ENCODE assay signal across 1 cellular context in the genomic region with DNA sequence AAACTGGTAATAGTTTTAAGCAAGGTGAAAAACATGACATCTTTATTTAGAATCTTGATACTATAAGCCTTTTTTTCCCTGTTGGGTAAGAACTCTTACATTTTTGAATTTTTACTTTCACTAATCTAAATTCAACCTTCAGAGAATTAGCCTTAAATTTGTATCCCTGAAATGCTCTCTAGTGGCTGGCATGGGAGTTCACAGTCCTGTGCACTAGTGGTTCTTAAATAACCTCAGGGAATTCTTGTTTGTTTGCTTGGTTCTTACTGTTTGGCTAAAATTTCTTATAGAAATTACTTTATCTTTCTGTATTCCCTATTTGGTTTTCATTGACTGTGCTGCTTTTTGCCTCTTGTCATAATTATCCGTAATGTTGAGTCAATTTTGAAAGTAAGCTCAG.
TF ChIP-seq lines count a peak whose summit lies in the region.

No MANE protein-coding gene starts in this region.

TF ChIP-seq in SK-N-SH treated with all-trans-retinoic acid at 6 μM for 48 hours, 23 proteins besides CTCF, POLR2A, EP300 and RAD21 (continued from another document):
- TF ChIP-seq, protein P1, sequence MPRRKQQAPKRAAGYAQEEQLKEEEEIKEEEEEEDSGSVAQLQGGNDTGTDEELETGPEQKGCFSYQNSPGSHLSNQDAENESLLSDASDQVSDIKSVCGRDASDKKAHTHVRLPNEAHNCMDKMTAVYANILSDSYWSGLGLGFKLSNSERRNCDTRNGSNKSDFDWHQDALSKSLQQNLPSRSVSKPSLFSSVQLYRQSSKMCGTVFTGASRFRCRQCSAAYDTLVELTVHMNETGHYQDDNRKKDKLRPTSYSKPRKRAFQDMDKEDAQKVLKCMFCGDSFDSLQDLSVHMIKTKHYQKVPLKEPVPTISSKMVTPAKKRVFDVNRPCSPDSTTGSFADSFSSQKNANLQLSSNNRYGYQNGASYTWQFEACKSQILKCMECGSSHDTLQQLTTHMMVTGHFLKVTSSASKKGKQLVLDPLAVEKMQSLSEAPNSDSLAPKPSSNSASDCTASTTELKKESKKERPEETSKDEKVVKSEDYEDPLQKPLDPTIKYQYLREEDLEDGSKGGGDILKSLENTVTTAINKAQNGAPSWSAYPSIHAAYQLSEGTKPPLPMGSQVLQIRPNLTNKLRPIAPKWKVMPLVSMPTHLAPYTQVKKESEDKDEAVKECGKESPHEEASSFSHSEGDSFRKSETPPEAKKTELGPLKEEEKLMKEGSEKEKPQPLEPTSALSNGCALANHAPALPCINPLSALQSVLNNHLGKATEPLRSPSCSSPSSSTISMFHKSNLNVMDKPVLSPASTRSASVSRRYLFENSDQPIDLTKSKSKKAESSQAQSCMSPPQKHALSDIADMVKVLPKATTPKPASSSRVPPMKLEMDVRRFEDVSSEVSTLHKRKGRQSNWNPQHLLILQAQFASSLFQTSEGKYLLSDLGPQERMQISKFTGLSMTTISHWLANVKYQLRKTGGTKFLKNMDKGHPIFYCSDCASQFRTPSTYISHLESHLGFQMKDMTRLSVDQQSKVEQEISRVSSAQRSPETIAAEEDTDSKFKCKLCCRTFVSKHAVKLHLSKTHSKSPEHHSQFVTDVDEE (CRISPR knock-in tag; IDR thresholded peaks at IDR 0.05) = no peak
TF ChIP-seq in SK-N-SH treated with all-trans-retinoic acid at 6 μM for 48 hours: peak in this region for 0.
